14 cellular contexts compared by ENCODE assay signal in genomic region chr1:223873044-223873443, GRCh38. TPM values are rescaled to one million over a fixed set of nuclear protein-coding genes. Genes with fewer than 3 reads are reported as not detected.
DNase-seq lines count a peak whose midpoint lies in the region; ATAC-seq and TF ChIP-seq lines count a peak whose summit lies in the region.
"Had no signal": no experiment of that assay in that cellular context is flagged by ENCODE, and none has a peak within 500 bp of the region (broad histone marks: within the 10 kb centered on the region; RNA-seq: fewer than 3 reads in every experiment).

No MANE protein-coding gene starts in this region.

- H3K4me3 ChIP-seq in trophoblast cell (ENCODE audit: low read depth, low read length) (no peak overlapping the region), dorsolateral prefrontal cortex (no peak overlapping the region)

- no CpG with 5 or more reads among the region's 5 CpGs for WGBS in trophoblast cell (ENCODE audit: extremely low coverage, insufficient coverage, insufficient read length)

- peak overlapping the region; percentile 27 for H3K4me2 ChIP-seq in trophoblast cell (ENCODE audit: low read length)

- no peak overlapping the region for H2BK5ac ChIP-seq in trophoblast cell (ENCODE audit: low read depth, low read length, poor library complexity)

- no peak for TF ChIP-seq CTCF in dorsolateral prefrontal cortex (IDR thresholded peaks at IDR 0.05 in 54 of 56, conservative IDR thresholded peaks at IDR 0.05 in 2 of 56; ENCODE audit: low read depth in 1 of 56, partially characterized antibody in 56 of 56)

- H3K36me3 ChIP-seq in trophoblast cell (ENCODE audit: control insufficient read depth in 1 of 2, insufficient read depth in 2 of 2, low read length in 2 of 2): no peaks in the 10 kb centered on the region

- no peak overlapping the region for H3K23ac ChIP-seq in trophoblast cell (ENCODE audit: low read length)

- peaks cover 22 to 31% of the 10 kb centered on the region in 2 experiments for H3K4me1 ChIP-seq in trophoblast cell (ENCODE audit: control insufficient read depth in 1 of 2, insufficient read depth in 2 of 2, low read length in 2 of 2)

- H4K91ac ChIP-seq in trophoblast cell (ENCODE audit: low read depth, low read length): no peak overlapping the region

- H3K18ac ChIP-seq in trophoblast cell (ENCODE audit: low read length): no peak overlapping the region

- no peak overlapping the region for H2AFZ ChIP-seq in trophoblast cell (ENCODE audit: insufficient read depth, low read length, poor library complexity)

- H2BK12ac ChIP-seq in trophoblast cell (ENCODE audit: low read length): no peak overlapping the region

- H4K12ac ChIP-seq in trophoblast cell (ENCODE audit: low read depth, low read length): no peak overlapping the region

- no peak overlapping the region for H3K14ac ChIP-seq in trophoblast cell (ENCODE audit: low read length)

- H3K9me3 ChIP-seq in trophoblast cell (ENCODE audit: insufficient read depth, low read depth, low read length): peaks cover 7% of the 10 kb centered on the region

- no peaks in the 10 kb centered on the region for H3K27me3 ChIP-seq in trophoblast cell (ENCODE audit: insufficient read depth, low read length)
- H3K27me3 ChIP-seq in dorsolateral prefrontal cortex: peaks cover 0 to 8% (median 0%) of the 10 kb centered on the region in 45 donors

- ATAC-seq in HG03139 (IDR thresholded peaks at IDR 0.05; ENCODE audit: unreplicated experiment): no peak

- H2AK5ac ChIP-seq in trophoblast cell (ENCODE audit: low read length): no peak overlapping the region

- no peak overlapping the region for H3K9ac ChIP-seq in trophoblast cell (ENCODE audit: low read length)

- peak; percentile 47 for DNase-seq in Daoy (ENCODE audit: low read depth)
- DNase-seq in M059J (ENCODE audit: low read depth): peak; percentile 20
- peak; percentile 4 for DNase-seq in amniotic epithelial cell (ENCODE audit: low read depth)
- DNase-seq in trophoblast cell: peak in 1 of 2 donors; percentile 35
- no peak for DNase-seq in activated gamma-delta T cell (lab: John Stamatoyannopoulos, UW)
- no peak for DNase-seq in dorsolateral prefrontal cortex
- DNase-seq: ACHN; CD4-positive, CD25-positive, alpha-beta regulatory T cell; DND-41; NCI-H1694; NCI-H2107; NCI-H345; NCI-H774 had no signal

- H3K79me1 ChIP-seq in trophoblast cell (ENCODE audit: low read length): peaks cover 25% of the 10 kb centered on the region

- no peak overlapping the region for H2BK120ac ChIP-seq in trophoblast cell (ENCODE audit: insufficient read depth, low read length, poor library complexity)

- H3K4ac ChIP-seq in trophoblast cell (ENCODE audit: low read depth, low read length): no peak overlapping the region

- H4K8ac ChIP-seq in trophoblast cell (ENCODE audit: low read depth, low read length): no peak overlapping the region

- H3K79me2 ChIP-seq in trophoblast cell (ENCODE audit: control insufficient read depth, insufficient read depth, low read length, poor library complexity): peaks cover 2% of the 10 kb centered on the region

- peak overlapping the region; percentile 95 for H3K27ac ChIP-seq in trophoblast cell (ENCODE audit: low read depth, low read length)
- H3K27ac ChIP-seq in dorsolateral prefrontal cortex: no peak overlapping the region

- intact Hi-C loops in dorsolateral prefrontal cortex (cut with DNase I): no loop called here

RNA-seq across cellular contexts. Expression of gene TP53BP2, which starts 27.3 kb away (rescaled TPM):
- 34.7 and 39.5 TPM in 2 replicates for total RNA-seq in Daoy (2014; rRNA removed; shearing (Covaris generic))
- 40.6 and 73.3 TPM in 2 replicates for total RNA-seq in M059J (2014; rRNA removed; shearing (Covaris generic))
- polyA plus RNA-seq in trophoblast cell (2013): 56.4 and 57.3 TPM in 2 replicates
- total RNA-seq in dorsolateral prefrontal cortex: 100 to 1,000 TPM in 5 of 120 experiments, 10 to 100 TPM in 115; 32.0 to 134 (median 60.9) TPM

Comparison
In these comparisons a context has a peak if more than half of its experiments do, and no peak if none do; other contexts are left out.
1. DNase-seq: peak in Daoy (single experiment), M059J (single experiment) and amniotic epithelial cell (single experiment); none in activated gamma-delta T cell (single experiment) and dorsolateral prefrontal cortex (0 of 10).